1 cellular context compared by ENCODE assay signal in the genomic region with DNA sequence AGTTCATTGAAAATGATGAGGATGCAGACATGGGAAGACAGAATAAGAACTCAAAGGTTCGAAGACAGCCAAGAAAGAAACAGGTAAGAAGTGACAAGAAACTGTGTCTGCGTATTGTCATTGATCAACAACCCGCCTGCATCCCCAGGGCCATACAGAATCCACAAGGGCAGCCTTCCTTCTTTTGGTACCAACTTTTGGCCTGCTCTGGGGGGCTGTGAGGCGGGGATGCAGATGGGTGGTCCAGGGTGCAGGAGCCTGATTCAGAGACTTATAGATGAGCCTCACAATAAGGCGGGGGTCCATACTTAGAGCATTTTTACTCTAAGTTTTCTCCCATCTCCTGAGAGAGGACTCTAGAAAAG.
TF ChIP-seq lines count a peak whose summit lies in the region.

No MANE protein-coding gene starts in this region.

TF ChIP-seq in WTC11, 78 proteins besides CTCF, POLR2A, EP300 and RAD21 (continued from another document):
- TF ChIP-seq, protein P1, sequence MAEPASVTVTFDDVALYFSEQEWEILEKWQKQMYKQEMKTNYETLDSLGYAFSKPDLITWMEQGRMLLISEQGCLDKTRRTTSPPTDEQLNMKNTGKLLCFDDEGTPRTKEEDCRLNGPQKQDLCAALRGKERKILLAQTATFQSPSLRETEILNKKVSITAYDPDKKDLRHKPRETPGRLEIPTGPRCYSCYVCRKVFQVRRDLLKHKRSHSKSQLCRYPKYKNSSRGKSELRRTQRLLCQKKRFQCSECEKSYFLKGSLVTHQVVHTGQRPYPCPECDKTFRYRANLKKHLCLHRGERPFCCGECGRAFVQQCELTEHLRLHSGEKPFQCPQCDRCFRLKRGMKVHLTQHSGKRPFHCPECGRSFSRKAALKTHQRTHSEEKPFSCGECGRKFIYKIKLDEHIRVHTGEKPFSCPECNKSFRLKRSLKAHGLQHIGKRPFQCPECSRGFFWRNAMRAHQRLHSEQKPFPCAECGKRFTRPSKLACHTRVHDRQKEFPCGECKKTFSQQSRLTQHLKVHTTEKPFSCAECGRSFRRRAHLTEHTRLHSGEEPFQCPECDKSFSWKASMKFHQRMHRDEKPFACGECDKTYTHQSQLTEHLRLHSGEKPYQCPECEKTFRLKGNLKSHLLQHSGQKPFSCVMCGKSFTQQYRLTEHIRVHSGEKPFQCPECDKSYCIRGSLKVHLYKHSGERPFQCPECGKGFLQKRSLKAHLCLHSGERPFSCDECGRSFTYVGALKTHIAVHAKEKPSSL (CRISPR knock-in tag; conservative IDR thresholded peaks at IDR 0.05), result no peak
- TF ChIP-seq ZNF416 (CRISPR knock-in tag; IDR thresholded peaks at IDR 0.05), result no peak
- no peak for TF ChIP-seq FOXP1 (CRISPR knock-in tag; IDR thresholded peaks at IDR 0.05; ENCODE audit: borderline replicate concordance)
- no peak for TF ChIP-seq JUN (CRISPR knock-in tag; IDR thresholded peaks at IDR 0.05)
- TF ChIP-seq, protein P2, sequence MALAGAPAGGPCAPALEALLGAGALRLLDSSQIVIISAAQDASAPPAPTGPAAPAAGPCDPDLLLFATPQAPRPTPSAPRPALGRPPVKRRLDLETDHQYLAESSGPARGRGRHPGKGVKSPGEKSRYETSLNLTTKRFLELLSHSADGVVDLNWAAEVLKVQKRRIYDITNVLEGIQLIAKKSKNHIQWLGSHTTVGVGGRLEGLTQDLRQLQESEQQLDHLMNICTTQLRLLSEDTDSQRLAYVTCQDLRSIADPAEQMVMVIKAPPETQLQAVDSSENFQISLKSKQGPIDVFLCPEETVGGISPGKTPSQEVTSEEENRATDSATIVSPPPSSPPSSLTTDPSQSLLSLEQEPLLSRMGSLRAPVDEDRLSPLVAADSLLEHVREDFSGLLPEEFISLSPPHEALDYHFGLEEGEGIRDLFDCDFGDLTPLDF (CRISPR knock-in tag; IDR thresholded peaks at IDR 0.05), result no peak
- TF ChIP-seq, protein P3, sequence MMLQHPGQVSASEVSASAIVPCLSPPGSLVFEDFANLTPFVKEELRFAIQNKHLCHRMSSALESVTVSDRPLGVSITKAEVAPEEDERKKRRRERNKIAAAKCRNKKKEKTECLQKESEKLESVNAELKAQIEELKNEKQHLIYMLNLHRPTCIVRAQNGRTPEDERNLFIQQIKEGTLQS (CRISPR knock-in tag; conservative IDR thresholded peaks at IDR 0.05), result no peak
- TF ChIP-seq TEAD1 (CRISPR knock-in tag; IDR thresholded peaks at IDR 0.05), result no peak
- no peak for TF ChIP-seq ZNF396 (CRISPR knock-in tag; IDR thresholded peaks at IDR 0.05; ENCODE audit: borderline replicate concordance)
- TF ChIP-seq, protein P4, sequence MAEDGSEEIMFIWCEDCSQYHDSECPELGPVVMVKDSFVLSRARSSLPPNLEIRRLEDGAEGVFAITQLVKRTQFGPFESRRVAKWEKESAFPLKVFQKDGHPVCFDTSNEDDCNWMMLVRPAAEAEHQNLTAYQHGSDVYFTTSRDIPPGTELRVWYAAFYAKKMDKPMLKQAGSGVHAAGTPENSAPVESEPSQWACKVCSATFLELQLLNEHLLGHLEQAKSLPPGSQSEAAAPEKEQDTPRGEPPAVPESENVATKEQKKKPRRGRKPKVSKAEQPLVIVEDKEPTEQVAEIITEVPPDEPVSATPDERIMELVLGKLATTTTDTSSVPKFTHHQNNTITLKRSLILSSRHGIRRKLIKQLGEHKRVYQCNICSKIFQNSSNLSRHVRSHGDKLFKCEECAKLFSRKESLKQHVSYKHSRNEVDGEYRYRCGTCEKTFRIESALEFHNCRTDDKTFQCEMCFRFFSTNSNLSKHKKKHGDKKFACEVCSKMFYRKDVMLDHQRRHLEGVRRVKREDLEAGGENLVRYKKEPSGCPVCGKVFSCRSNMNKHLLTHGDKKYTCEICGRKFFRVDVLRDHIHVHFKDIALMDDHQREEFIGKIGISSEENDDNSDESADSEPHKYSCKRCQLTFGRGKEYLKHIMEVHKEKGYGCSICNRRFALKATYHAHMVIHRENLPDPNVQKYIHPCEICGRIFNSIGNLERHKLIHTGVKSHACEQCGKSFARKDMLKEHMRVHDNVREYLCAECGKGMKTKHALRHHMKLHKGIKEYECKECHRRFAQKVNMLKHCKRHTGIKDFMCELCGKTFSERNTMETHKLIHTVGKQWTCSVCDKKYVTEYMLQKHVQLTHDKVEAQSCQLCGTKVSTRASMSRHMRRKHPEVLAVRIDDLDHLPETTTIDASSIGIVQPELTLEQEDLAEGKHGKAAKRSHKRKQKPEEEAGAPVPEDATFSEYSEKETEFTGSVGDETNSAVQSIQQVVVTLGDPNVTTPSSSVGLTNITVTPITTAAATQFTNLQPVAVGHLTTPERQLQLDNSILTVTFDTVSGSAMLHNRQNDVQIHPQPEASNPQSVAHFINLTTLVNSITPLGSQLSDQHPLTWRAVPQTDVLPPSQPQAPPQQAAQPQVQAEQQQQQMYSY (CRISPR knock-in tag; IDR thresholded peaks at IDR 0.05), result no peak
- no peak for TF ChIP-seq JAZF1 (CRISPR knock-in tag; IDR thresholded peaks at IDR 0.05)
- TF ChIP-seq SMAD3 (CRISPR knock-in tag; IDR thresholded peaks at IDR 0.05; ENCODE audit: borderline replicate concordance), result no peak
- TF ChIP-seq FOXJ3 (CRISPR knock-in tag; IDR thresholded peaks at IDR 0.05; ENCODE audit: borderline replicate concordance), result no peak
- TF ChIP-seq ZNF317 (CRISPR knock-in tag; IDR thresholded peaks at IDR 0.05; ENCODE audit: borderline replicate concordance, low read depth), result no peak
